Comparison of ENCODE assay signal across 1 cellular context in the genomic region with DNA sequence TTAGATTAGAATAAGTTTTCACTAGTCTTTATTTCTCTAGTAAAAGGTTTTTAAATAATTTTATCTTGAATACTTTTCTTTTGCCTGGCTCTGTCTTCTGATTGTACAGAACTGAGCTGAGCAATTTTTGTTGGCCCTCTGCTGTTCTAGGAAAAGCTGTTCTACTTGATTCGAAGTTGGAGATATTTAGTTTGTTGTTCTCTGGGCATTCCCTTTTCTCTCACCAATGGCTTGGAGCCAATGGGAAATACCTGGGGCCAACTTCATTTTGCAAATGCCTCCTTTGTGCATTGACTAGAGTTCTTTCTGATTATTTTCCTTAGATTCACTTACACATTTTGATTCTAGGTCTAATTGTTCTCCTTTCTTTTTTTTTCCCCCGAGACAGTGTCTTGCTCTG.
TF ChIP-seq lines count a peak whose summit lies in the region.

No MANE protein-coding gene starts in this region.

TF ChIP-seq in IMR-90, 13 proteins besides CTCF, POLR2A, EP300 and RAD21 (continued from another document):
- TF ChIP-seq, protein P1, sequence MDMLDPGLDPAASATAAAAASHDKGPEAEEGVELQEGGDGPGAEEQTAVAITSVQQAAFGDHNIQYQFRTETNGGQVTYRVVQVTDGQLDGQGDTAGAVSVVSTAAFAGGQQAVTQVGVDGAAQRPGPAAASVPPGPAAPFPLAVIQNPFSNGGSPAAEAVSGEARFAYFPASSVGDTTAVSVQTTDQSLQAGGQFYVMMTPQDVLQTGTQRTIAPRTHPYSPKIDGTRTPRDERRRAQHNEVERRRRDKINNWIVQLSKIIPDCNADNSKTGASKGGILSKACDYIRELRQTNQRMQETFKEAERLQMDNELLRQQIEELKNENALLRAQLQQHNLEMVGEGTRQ (IDR thresholded peaks at IDR 0.05; ENCODE audit: low read depth, low read length): no peak
- TF ChIP-seq MXI1 (IDR thresholded peaks at IDR 0.05; ENCODE audit: borderline replicate concordance, low read depth, low read length) (no peak), RFX5 (IDR thresholded peaks at IDR 0.05; ENCODE audit: low read depth, low read length) (no peak), FOS (IDR thresholded peaks at IDR 0.05; ENCODE audit: low read depth, low read length) (no peak), SMC3 (IDR thresholded peaks at IDR 0.05; ENCODE audit: low read depth, low read length) (no peak), BHLHE40 (IDR thresholded peaks at IDR 0.05; ENCODE audit: low read depth, low read length) (no peak), CHD1 (IDR thresholded peaks at IDR 0.05; ENCODE audit: low read depth, low read length) (no peak), NFE2L2 (IDR thresholded peaks at IDR 0.05; ENCODE audit: low read depth, low read length) (no peak), MAZ (IDR thresholded peaks at IDR 0.05; ENCODE audit: borderline replicate concordance, low read depth, low read length) (no peak), CEBPB (IDR thresholded peaks at IDR 0.05; ENCODE audit: low read depth, low read length) (no peak), RCOR1 (IDR thresholded peaks at IDR 0.05; ENCODE audit: insufficient replicate concordance, low read length) (no peak)
- TF ChIP-seq, protein P2, sequence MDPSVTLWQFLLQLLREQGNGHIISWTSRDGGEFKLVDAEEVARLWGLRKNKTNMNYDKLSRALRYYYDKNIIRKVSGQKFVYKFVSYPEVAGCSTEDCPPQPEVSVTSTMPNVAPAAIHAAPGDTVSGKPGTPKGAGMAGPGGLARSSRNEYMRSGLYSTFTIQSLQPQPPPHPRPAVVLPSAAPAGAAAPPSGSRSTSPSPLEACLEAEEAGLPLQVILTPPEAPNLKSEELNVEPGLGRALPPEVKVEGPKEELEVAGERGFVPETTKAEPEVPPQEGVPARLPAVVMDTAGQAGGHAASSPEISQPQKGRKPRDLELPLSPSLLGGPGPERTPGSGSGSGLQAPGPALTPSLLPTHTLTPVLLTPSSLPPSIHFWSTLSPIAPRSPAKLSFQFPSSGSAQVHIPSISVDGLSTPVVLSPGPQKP (IDR thresholded peaks at IDR 0.05; ENCODE audit: borderline replicate concordance, low read depth, low read length): no peak
